Comparison of ENCODE assay signal across 1 cellular context in the genomic region with DNA sequence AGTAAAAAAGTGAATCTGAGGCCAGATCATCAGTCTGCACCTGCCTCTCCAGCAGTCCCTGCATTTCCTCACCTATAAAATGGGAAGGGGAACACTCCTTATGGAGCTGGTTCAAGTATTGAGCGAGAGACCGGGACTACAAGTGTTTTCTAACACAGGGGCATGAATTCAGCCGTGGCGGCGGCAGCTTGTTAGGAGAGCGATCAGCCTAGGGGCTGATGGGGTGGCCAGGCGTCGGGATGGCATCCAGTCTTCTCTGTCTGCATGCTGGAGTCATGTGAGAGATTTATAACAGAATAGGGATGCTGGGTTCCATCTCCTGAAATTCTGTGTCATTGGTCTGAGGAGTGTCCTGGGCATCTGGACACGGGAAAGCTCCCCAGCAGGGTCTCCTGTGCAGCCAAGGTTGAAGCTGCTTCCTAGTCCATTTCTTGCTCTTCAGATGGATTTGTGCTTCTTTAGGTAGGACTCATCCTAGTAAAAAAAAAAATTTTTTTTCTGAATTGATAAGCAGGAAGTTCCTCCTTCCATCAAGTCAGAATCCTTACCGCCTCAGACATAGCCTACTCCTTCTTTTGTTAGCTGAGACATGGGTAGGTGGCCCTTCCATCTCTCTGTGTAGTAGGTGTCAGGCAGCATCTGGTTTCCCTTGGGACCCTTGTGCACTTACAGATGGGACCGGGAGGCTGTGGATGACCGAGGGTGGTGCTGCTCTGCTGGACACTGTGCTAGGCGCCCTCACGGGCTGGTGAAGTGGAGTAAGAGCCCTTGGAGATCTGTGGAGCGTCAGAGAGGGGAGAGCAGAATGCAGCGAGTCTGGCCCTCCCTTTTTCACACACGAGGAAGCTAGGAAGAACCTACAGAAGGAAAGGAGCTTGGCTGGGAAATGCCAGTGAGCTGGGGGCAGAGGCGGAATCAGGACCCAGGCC.
TF ChIP-seq lines count a peak whose summit lies in the region.

No MANE protein-coding gene starts in this region.

TF ChIP-seq in WTC11, 78 proteins besides CTCF, POLR2A, EP300 and RAD21 (continued from another document):
- TF ChIP-seq, protein P1, sequence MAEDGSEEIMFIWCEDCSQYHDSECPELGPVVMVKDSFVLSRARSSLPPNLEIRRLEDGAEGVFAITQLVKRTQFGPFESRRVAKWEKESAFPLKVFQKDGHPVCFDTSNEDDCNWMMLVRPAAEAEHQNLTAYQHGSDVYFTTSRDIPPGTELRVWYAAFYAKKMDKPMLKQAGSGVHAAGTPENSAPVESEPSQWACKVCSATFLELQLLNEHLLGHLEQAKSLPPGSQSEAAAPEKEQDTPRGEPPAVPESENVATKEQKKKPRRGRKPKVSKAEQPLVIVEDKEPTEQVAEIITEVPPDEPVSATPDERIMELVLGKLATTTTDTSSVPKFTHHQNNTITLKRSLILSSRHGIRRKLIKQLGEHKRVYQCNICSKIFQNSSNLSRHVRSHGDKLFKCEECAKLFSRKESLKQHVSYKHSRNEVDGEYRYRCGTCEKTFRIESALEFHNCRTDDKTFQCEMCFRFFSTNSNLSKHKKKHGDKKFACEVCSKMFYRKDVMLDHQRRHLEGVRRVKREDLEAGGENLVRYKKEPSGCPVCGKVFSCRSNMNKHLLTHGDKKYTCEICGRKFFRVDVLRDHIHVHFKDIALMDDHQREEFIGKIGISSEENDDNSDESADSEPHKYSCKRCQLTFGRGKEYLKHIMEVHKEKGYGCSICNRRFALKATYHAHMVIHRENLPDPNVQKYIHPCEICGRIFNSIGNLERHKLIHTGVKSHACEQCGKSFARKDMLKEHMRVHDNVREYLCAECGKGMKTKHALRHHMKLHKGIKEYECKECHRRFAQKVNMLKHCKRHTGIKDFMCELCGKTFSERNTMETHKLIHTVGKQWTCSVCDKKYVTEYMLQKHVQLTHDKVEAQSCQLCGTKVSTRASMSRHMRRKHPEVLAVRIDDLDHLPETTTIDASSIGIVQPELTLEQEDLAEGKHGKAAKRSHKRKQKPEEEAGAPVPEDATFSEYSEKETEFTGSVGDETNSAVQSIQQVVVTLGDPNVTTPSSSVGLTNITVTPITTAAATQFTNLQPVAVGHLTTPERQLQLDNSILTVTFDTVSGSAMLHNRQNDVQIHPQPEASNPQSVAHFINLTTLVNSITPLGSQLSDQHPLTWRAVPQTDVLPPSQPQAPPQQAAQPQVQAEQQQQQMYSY (CRISPR knock-in tag; IDR thresholded peaks at IDR 0.05): no peak
- TF ChIP-seq NFATC4 (CRISPR knock-in tag; IDR thresholded peaks at IDR 0.05) (no peak), NFE2L1 (CRISPR knock-in tag; IDR thresholded peaks at IDR 0.05) (no peak), ESRRA (CRISPR knock-in tag; IDR thresholded peaks at IDR 0.05; ENCODE audit: borderline replicate concordance) (no peak), FOXP1 (CRISPR knock-in tag; IDR thresholded peaks at IDR 0.05; ENCODE audit: borderline replicate concordance) (no peak), FOXK1 (CRISPR knock-in tag; IDR thresholded peaks at IDR 0.05) (no peak)
- TF ChIP-seq, protein P2, sequence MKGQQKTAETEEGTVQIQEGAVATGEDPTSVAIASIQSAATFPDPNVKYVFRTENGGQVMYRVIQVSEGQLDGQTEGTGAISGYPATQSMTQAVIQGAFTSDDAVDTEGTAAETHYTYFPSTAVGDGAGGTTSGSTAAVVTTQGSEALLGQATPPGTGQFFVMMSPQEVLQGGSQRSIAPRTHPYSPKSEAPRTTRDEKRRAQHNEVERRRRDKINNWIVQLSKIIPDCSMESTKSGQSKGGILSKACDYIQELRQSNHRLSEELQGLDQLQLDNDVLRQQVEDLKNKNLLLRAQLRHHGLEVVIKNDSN (CRISPR knock-in tag; IDR thresholded peaks at IDR 0.05): no peak
- TF ChIP-seq, protein P3, sequence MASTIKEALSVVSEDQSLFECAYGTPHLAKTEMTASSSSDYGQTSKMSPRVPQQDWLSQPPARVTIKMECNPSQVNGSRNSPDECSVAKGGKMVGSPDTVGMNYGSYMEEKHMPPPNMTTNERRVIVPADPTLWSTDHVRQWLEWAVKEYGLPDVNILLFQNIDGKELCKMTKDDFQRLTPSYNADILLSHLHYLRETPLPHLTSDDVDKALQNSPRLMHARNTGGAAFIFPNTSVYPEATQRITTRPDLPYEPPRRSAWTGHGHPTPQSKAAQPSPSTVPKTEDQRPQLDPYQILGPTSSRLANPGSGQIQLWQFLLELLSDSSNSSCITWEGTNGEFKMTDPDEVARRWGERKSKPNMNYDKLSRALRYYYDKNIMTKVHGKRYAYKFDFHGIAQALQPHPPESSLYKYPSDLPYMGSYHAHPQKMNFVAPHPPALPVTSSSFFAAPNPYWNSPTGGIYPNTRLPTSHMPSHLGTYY (CRISPR knock-in tag; IDR thresholded peaks at IDR 0.05): no peak
- TF ChIP-seq, protein P4, sequence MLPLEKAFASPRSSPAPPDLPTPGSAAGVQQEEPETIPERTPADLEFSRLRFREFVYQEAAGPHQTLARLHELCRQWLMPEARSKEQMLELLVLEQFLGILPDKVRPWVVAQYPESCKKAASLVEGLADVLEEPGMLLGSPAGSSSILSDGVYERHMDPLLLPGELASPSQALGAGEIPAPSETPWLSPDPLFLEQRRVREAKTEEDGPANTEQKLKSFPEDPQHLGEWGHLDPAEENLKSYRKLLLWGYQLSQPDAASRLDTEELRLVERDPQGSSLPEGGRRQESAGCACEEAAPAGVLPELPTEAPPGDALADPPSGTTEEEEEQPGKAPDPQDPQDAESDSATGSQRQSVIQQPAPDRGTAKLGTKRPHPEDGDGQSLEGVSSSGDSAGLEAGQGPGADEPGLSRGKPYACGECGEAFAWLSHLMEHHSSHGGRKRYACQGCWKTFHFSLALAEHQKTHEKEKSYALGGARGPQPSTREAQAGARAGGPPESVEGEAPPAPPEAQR (CRISPR knock-in tag; IDR thresholded peaks at IDR 0.05): no peak
- TF ChIP-seq, protein P5, sequence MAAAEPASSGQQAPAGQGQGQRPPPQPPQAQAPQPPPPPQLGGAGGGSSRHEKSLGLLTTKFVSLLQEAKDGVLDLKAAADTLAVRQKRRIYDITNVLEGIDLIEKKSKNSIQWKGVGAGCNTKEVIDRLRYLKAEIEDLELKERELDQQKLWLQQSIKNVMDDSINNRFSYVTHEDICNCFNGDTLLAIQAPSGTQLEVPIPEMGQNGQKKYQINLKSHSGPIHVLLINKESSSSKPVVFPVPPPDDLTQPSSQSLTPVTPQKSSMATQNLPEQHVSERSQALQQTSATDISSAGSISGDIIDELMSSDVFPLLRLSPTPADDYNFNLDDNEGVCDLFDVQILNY (CRISPR knock-in tag; IDR thresholded peaks at IDR 0.05): no peak
- TF ChIP-seq, protein P6, sequence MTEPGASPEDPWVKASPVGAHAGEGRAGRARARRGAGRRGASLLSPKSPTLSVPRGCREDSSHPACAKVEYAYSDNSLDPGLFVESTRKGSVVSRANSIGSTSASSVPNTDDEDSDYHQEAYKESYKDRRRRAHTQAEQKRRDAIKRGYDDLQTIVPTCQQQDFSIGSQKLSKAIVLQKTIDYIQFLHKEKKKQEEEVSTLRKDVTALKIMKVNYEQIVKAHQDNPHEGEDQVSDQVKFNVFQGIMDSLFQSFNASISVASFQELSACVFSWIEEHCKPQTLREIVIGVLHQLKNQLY (CRISPR knock-in tag; IDR thresholded peaks at IDR 0.05): no peak
- TF ChIP-seq, protein P7, sequence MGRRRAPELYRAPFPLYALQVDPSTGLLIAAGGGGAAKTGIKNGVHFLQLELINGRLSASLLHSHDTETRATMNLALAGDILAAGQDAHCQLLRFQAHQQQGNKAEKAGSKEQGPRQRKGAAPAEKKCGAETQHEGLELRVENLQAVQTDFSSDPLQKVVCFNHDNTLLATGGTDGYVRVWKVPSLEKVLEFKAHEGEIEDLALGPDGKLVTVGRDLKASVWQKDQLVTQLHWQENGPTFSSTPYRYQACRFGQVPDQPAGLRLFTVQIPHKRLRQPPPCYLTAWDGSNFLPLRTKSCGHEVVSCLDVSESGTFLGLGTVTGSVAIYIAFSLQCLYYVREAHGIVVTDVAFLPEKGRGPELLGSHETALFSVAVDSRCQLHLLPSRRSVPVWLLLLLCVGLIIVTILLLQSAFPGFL (CRISPR knock-in tag; IDR thresholded peaks at IDR 0.05; ENCODE audit: borderline replicate concordance): no peak
- TF ChIP-seq, protein P8, sequence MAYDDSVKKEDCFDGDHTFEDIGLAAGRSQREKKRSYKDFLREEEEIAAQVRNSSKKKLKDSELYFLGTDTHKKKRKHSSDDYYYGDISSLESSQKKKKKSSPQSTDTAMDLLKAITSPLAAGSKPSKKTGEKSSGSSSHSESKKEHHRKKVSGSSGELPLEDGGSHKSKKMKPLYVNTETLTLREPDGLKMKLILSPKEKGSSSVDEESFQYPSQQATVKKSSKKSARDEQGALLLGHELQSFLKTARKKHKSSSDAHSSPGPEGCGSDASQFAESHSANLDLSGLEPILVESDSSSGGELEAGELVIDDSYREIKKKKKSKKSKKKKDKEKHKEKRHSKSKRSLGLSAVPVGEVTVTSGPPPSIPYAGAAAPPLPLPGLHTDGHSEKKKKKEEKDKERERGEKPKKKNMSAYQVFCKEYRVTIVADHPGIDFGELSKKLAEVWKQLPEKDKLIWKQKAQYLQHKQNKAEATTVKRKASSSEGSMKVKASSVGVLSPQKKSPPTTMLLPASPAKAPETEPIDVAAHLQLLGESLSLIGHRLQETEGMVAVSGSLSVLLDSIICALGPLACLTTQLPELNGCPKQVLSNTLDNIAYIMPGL (CRISPR knock-in tag; IDR thresholded peaks at IDR 0.05): no peak
- TF ChIP-seq, protein P9, sequence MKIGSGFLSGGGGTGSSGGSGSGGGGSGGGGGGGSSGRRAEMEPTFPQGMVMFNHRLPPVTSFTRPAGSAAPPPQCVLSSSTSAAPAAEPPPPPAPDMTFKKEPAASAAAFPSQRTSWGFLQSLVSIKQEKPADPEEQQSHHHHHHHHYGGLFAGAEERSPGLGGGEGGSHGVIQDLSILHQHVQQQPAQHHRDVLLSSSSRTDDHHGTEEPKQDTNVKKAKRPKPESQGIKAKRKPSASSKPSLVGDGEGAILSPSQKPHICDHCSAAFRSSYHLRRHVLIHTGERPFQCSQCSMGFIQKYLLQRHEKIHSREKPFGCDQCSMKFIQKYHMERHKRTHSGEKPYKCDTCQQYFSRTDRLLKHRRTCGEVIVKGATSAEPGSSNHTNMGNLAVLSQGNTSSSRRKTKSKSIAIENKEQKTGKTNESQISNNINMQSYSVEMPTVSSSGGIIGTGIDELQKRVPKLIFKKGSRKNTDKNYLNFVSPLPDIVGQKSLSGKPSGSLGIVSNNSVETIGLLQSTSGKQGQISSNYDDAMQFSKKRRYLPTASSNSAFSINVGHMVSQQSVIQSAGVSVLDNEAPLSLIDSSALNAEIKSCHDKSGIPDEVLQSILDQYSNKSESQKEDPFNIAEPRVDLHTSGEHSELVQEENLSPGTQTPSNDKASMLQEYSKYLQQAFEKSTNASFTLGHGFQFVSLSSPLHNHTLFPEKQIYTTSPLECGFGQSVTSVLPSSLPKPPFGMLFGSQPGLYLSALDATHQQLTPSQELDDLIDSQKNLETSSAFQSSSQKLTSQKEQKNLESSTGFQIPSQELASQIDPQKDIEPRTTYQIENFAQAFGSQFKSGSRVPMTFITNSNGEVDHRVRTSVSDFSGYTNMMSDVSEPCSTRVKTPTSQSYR (CRISPR knock-in tag; IDR thresholded peaks at IDR 0.05): no peak
